ENCODE assay signal across 10 cellular contexts in genomic region chr3:12750658-12751071, GRCh38. TPM values are rescaled to one million over a fixed set of nuclear protein-coding genes. Genes with fewer than 3 reads are reported as not detected.
DNase-seq lines count a peak whose midpoint lies in the region; ATAC-seq and TF ChIP-seq lines count a peak whose summit lies in the region.
"Had no signal": no experiment of that assay in that cellular context is flagged by ENCODE, and none has a peak within 500 bp of the region (broad histone marks: within the 10 kb centered on the region; RNA-seq: fewer than 3 reads in every experiment).

No MANE protein-coding gene starts in this region.

- peak in 3 of 4 donors; percentile 10 to 50 (median 43) for ATAC-seq in heart left ventricle
- ATAC-seq in SK-N-SH treated with all-trans-retinoic acid at 6 μM for 48 hours = peak; percentile 84
- peak; percentile 53 for ATAC-seq in thoracic aorta (ENCODE audit: insufficient number of reproducible peaks, low FRiP score, low read depth)
- ATAC-seq in left colon = no peak

- H3K9me3 ChIP-seq in heart left ventricle = no peaks in the 10 kb centered on the region
- H3K9me3 ChIP-seq in thoracic aorta = no peaks in the 10 kb centered on the region

- peak in 1 of 5 donors; percentile 33 for DNase-seq in heart left ventricle
- no peak for DNase-seq in cardiac septum (ENCODE audit: low spot score)
- peak; percentile 88 for DNase-seq in fibroblast of peridontal ligament (ENCODE audit: extremely low read depth)
- DNase-seq in thoracic aorta (ENCODE audit: low spot score) = no peak
- DNase-seq in left colon = no peak
- DNase-seq in NCI-H2196 (lab: John Stamatoyannopoulos, UW; ENCODE audit: unreplicated experiment) = no peak
- DNase-seq in NCI-H748 (lab: John Stamatoyannopoulos, UW; ENCODE audit: unreplicated experiment) = no peak

- no peak overlapping the region for H3K4me3 ChIP-seq in heart left ventricle
- no peak overlapping the region for H3K4me3 ChIP-seq in thoracic aorta

- 64 to 78% (median 68%) methylated on average over 4 of the region's 4 CpGs for WGBS in heart left ventricle, 4 donors

- TF ChIP-seq CTCF in heart left ventricle (IDR thresholded peaks at IDR 0.05) (no peak), thoracic aorta (IDR thresholded peaks at IDR 0.05) (no peak)

- peaks cover 0 to 20% (median 8%) of the 10 kb centered on the region in 12 donors for H3K4me1 ChIP-seq in heart left ventricle
- peaks cover 4 to 13% of the 10 kb centered on the region in 2 donors for H3K4me1 ChIP-seq in thoracic aorta (ENCODE audit: control insufficient read depth in 1 of 2, low read depth in 2 of 2)

- no peak for TF ChIP-seq POLR2A in heart left ventricle (IDR thresholded peaks at IDR 0.05)

- H3K27ac ChIP-seq in heart left ventricle (peak overlapping the region in 11 of 12 donors; percentile 41 to 78 (median 64)), thoracic aorta (peak overlapping the region in 1 of 2 donors; percentile 9)
- H3K27ac ChIP-seq: VCaP had no signal

- intact Hi-C loops in heart left ventricle (cut with DNase I) (no loop called here), cardiac septum (cut with DNase I) (no loop called here), left colon (cut with DNase I, micrococcal nuclease) (no loop called here)

- no peaks in the 10 kb centered on the region for H3K36me3 ChIP-seq in heart left ventricle
- H3K36me3 ChIP-seq in thoracic aorta = no peaks in the 10 kb centered on the region

- H3K27me3 ChIP-seq in heart left ventricle (no peaks in the 10 kb centered on the region), thoracic aorta (replicated peaks; ENCODE audit: insufficient read depth) (no peaks in the 10 kb centered on the region)

TF ChIP-seq in SK-N-SH treated with all-trans-retinoic acid at 6 μM for 48 hours, 23 proteins besides CTCF, POLR2A, EP300 and RAD21:
- TF ChIP-seq GLIS3 (CRISPR knock-in tag; IDR thresholded peaks at IDR 0.05) (no peak), ZFP3 (CRISPR knock-in tag; IDR thresholded peaks at IDR 0.05) (no peak), TOX (CRISPR knock-in tag; IDR thresholded peaks at IDR 0.05; ENCODE audit: borderline replicate concordance) (peak; percentile 36; the same call in 1 of the 2 replicates)

RNA-seq across cellular contexts. Expression of gene TMEM40, which starts 8.4 kb away (rescaled TPM):
- total RNA-seq in heart left ventricle (1 to 10 TPM in 7 of 9 donors, under 1 TPM in 1, not detected in 1; 0.95 to 4.2 (median 2.9) TPM), cardiac septum (0.54 TPM), thoracic aorta (not detected), left colon (not detected)
- polyA plus RNA-seq in heart left ventricle = 10 to 100 TPM in 1 of 2 donors, under 1 TPM in 1; 0.82 to 10.5 TPM
- polyA plus RNA-seq: neural cell had no signal

RNA-seq across cellular contexts. Expression of gene CAND2, which starts 45.8 kb away (rescaled TPM):
- 10 to 100 TPM; 44.6 to 87.5 (median 68.6) TPM for total RNA-seq in heart left ventricle
- 10 to 100 TPM; 11.7 to 36.2 TPM for polyA plus RNA-seq in heart left ventricle
- total RNA-seq in cardiac septum = 62.6 TPM
- 10 to 100 TPM; 25.9 to 44.6 TPM for total RNA-seq in thoracic aorta
- total RNA-seq in left colon = 1 to 10 TPM in 1 of 2 donors, under 1 TPM in 1; 0.64 to 2.2 TPM

Comparison
In these comparisons a context has a peak if more than half of its experiments do, and no peak if none do; other contexts are left out.
1. RNA of gene CAND2, which starts 45.8 kb away (total RNA-seq): 44.6 to 87.5 TPM in heart left ventricle, 62.6 TPM in cardiac septum (single experiment) and 25.9 to 44.6 TPM in thoracic aorta; 0.64 to 2.2 TPM in left colon; every median in the first group is over 4 times any median in the second.